ENCODE assay signal across 8 cellular contexts in genomic region chr15:31488437-31489204, GRCh38.
A peak's percentile ranks its signal among the peaks of the same experiment; 100 is the strongest.
DNase-seq lines count a peak whose midpoint lies in the region; ATAC-seq, FAIRE-seq and TF ChIP-seq lines count a peak whose summit lies in the region.

No MANE protein-coding gene starts in this region.

- peak overlapping the region; percentile 41 for H3K4me3 Mint-ChIP-seq in activated CD4-positive, alpha-beta T cell treated with anti-CD3 and anti-CD28 coated beads, Interleukin-2, amount 10 ng/mL, durations not matched to agents 24 days and 14 days
- H3K4me3 Mint-ChIP-seq in memory B cell: no peak overlapping the region

- no peaks in the 10 kb centered on the region for H3K9me3 ChIP-seq in upper lobe of right lung

- TF ChIP-seq CTCF in upper lobe of right lung (IDR thresholded peaks at IDR 0.05): peak; percentile 90

- peak overlapping the region; percentile 55 for H3K27ac ChIP-seq in upper lobe of right lung

- peaks cover 28% of the 10 kb centered on the region for H3K36me3 Mint-ChIP-seq in activated CD4-positive, alpha-beta T cell treated with anti-CD3 and anti-CD28 coated beads, Interleukin-2, amount 10 ng/mL, durations not matched to agents 24 days and 14 days (ENCODE audit: low read depth)
- H3K36me3 Mint-ChIP-seq in memory B cell: peaks cover 6% of the 10 kb centered on the region

- DNase-seq in stimulated activated CD4-positive, alpha-beta T cell treated with anti-CD3 and anti-CD28 coated beads, Interleukin-15, amount 100 ng/mL, for 24 hours: peak; percentile 49
- DNase-seq in stimulated activated CD4-positive, alpha-beta T cell treated with anti-CD3 and anti-CD28 coated beads, Interleukin-1b, Interleukin-23, amount 100 ng/mL, for 48 hours: no peak
- DNase-seq in NCI-H226 (peak; percentile 39), memory B cell (ENCODE audit: low spot score in 2 of 2) (peak; percentile 48), upper lobe of right lung (peak; percentile 75)
- peak; percentile 82 for DNase-seq in activated CD4-positive, alpha-beta T cell treated with anti-CD3 and anti-CD28 coated beads, Interleukin-2, amount 10 ng/mL, durations not matched to agents 24 days and 14 days

- ATAC-seq in HG02970 (IDR thresholded peaks at IDR 0.05; ENCODE audit: low FRiP score, unreplicated experiment) (peak; percentile 41), memory B cell (ENCODE audit: low read depth) (peak; percentile 73), upper lobe of right lung (peak; percentile 91)

- no peaks in the 10 kb centered on the region for H3K36me3 ChIP-seq in upper lobe of right lung

- H3K27me3 ChIP-seq in upper lobe of right lung: no peaks in the 10 kb centered on the region

- no peak overlapping the region for H3K4me3 ChIP-seq in upper lobe of right lung

- H3K4me1 Mint-ChIP-seq in activated CD4-positive, alpha-beta T cell treated with anti-CD3 and anti-CD28 coated beads, Interleukin-2, amount 10 ng/mL, durations not matched to agents 24 days and 14 days: peaks cover 67% of the 10 kb centered on the region
- H3K4me1 Mint-ChIP-seq in memory B cell: peaks cover 19% of the 10 kb centered on the region

- peak; percentile 94 for FAIRE-seq in endometrium (lab: Jason Lieb, UNC)

- H3K27ac Mint-ChIP-seq in activated CD4-positive, alpha-beta T cell treated with anti-CD3 and anti-CD28 coated beads, Interleukin-2, amount 10 ng/mL, durations not matched to agents 24 days and 14 days: peak overlapping the region; percentile 84
- no peak overlapping the region for H3K27ac Mint-ChIP-seq in memory B cell

- H3K9me3 Mint-ChIP-seq in activated CD4-positive, alpha-beta T cell treated with anti-CD3 and anti-CD28 coated beads, Interleukin-2, amount 10 ng/mL, durations not matched to agents 24 days and 14 days: peaks cover 11% of the 10 kb centered on the region
- H3K9me3 Mint-ChIP-seq in memory B cell: peaks cover 9% of the 10 kb centered on the region

- no peaks in the 10 kb centered on the region for H3K27me3 Mint-ChIP-seq in activated CD4-positive, alpha-beta T cell treated with anti-CD3 and anti-CD28 coated beads, Interleukin-2, amount 10 ng/mL, durations not matched to agents 24 days and 14 days
- H3K27me3 Mint-ChIP-seq in memory B cell: peaks cover 6% of the 10 kb centered on the region

- intact Hi-C loops in activated CD4-positive, alpha-beta T cell treated with anti-CD3 and anti-CD28 coated beads, Interleukin-2, amount 10 ng/mL, durations not matched to agents 24 days and 14 days (cut with micrococcal nuclease): loop anchor here (1.0 to 5.0 kb wide), 9 partner anchors 29 to 496 kb away; partner anchors contain the start of gene MTMR10
- intact Hi-C loops in upper lobe of right lung (cut with DNase I): loop anchor here (5.0 kb wide), 1 partner anchor 286 kb away; no protein-coding TSS in a partner anchor

- peaks cover 20% of the 10 kb centered on the region for H3K4me1 ChIP-seq in upper lobe of right lung

Comparison
In these comparisons a context has a peak if more than half of its experiments do, and no peak if none do; other contexts are left out.
1. ATAC-seq: peak in every context shown above with its lines; median percentile 91 in upper lobe of right lung; 73 in memory B cell; 41 in HG02970.